In genomic region chr11:8242480-8243280, GRCh38 we compare ENCODE assay signal across 31 cellular contexts. TPM values are rescaled to one million over a fixed set of nuclear protein-coding genes. Genes with fewer than 3 reads are reported as not detected.
DNase-seq lines count a peak whose midpoint lies in the region; TF ChIP-seq lines count a peak whose summit lies in the region.
"Had no signal": no experiment of that assay in that cellular context is flagged by ENCODE, and none has a peak within 500 bp of the region (broad histone marks: within the 10 kb centered on the region; RNA-seq: fewer than 3 reads in every experiment).

No MANE protein-coding gene starts in this region.

- H3K4me3 Mint-ChIP-seq in activated naive CD4-positive, alpha-beta T cell treated with anti-CD3 and anti-CD28 coated beads for 36 hours, result no peak overlapping the region
- H3K4me3 Mint-ChIP-seq: activated CD4-positive, alpha-beta T cell treated with anti-CD3 and anti-CD28 coated beads for 36 hours; effector memory CD8-positive, alpha-beta T cell; mesothelial cell of epicardium; naive thymus-derived CD4-positive, alpha-beta T cell; T-helper 1 cell treated with Interleukin-12 subunit alpha and Interleukin-12 subunit beta and Interleukin-4 antibody, amounts not matched to agents 30 μg/mL and 1 μg/mL, for 36 hours had no signal

- H3K27ac ChIP-seq in adrenal gland, result no peak overlapping the region
- H3K27ac ChIP-seq: foreskin keratinocyte, parathyroid adenoma, right lobe of liver had no signal

- no peaks in the 10 kb centered on the region for H3K4me1 Mint-ChIP-seq in activated naive CD4-positive, alpha-beta T cell treated with anti-CD3 and anti-CD28 coated beads for 36 hours (ENCODE audit: low read depth)
- H3K4me1 Mint-ChIP-seq: activated CD4-positive, alpha-beta T cell treated with anti-CD3 and anti-CD28 coated beads for 36 hours; naive thymus-derived CD4-positive, alpha-beta T cell had no signal

- H3K9me3 Mint-ChIP-seq in activated naive CD4-positive, alpha-beta T cell treated with anti-CD3 and anti-CD28 coated beads for 36 hours, result no peaks in the 10 kb centered on the region
- H3K9me3 Mint-ChIP-seq: effector memory CD8-positive, alpha-beta T cell; T-helper 1 cell treated with Interleukin-12 subunit alpha and Interleukin-12 subunit beta and Interleukin-4 antibody, amounts not matched to agents 30 μg/mL and 1 μg/mL, for 36 hours had no signal

- peaks cover 10% of the 10 kb centered on the region for H3K4me1 ChIP-seq in NT2/D1 (ENCODE audit: insufficient read depth, insufficient read length)
- no peaks in the 10 kb centered on the region for H3K4me1 ChIP-seq in adrenal gland (replicated peaks in 1 of 2)
- H3K4me1 ChIP-seq: foreskin keratinocyte, parathyroid adenoma, right lobe of liver had no signal

- H3K27ac Mint-ChIP-seq in activated naive CD4-positive, alpha-beta T cell treated with anti-CD3 and anti-CD28 coated beads for 36 hours, result no peak overlapping the region
- H3K27ac Mint-ChIP-seq: activated CD4-positive, alpha-beta T cell treated with anti-CD3 and anti-CD28 coated beads for 36 hours; effector memory CD8-positive, alpha-beta T cell; mesothelial cell of epicardium; naive thymus-derived CD4-positive, alpha-beta T cell; T-helper 1 cell treated with Interleukin-12 subunit alpha and Interleukin-12 subunit beta and Interleukin-4 antibody, amounts not matched to agents 30 μg/mL and 1 μg/mL, for 36 hours had no signal

- H3K27me3 Mint-ChIP-seq in activated naive CD4-positive, alpha-beta T cell treated with anti-CD3 and anti-CD28 coated beads for 36 hours (ENCODE audit: low read depth), result peaks cover 4% of the 10 kb centered on the region

- H3K27me3 ChIP-seq in NT2/D1 (ENCODE audit: insufficient read depth, insufficient read length), result no peaks in the 10 kb centered on the region
- no peaks in the 10 kb centered on the region for H3K27me3 ChIP-seq in adrenal gland
- H3K27me3 ChIP-seq: right lobe of liver had no signal

- H3K4me3 ChIP-seq in NT2/D1 (ENCODE audit: insufficient read length, low read depth) (peak overlapping the region; percentile 0), adrenal gland (no peak overlapping the region)
- H3K4me3 ChIP-seq: right lobe of liver had no signal

- no peaks in the 10 kb centered on the region for H3K36me3 Mint-ChIP-seq in activated naive CD4-positive, alpha-beta T cell treated with anti-CD3 and anti-CD28 coated beads for 36 hours (ENCODE audit: low read depth)
- H3K36me3 Mint-ChIP-seq: naive thymus-derived CD4-positive, alpha-beta T cell had no signal

- CTCF ChIA-PET in activated naive CD4-positive, alpha-beta T cell treated with anti-CD3 and anti-CD28 coated beads for 36 hours (lab: Charles Lee), result interaction anchor here (1.0 to 2.7 kb wide), 3 partner anchors 21 to 23 kb away, joined by 3 to 8 read pairs (median 4); partner anchors contain the start of gene LMO1

- peak overlapping the region; percentile 65 for H3K9ac ChIP-seq in NT2/D1 (ENCODE audit: insufficient read length, low read depth)
- H3K9ac ChIP-seq: parathyroid adenoma had no signal

- no peaks in the 10 kb centered on the region for H3K36me3 ChIP-seq in NT2/D1 (ENCODE audit: insufficient read depth, insufficient read length, low read length)
- H3K36me3 ChIP-seq in adrenal gland (replicated peaks in 1 of 2), result no peaks in the 10 kb centered on the region
- H3K36me3 ChIP-seq: right lobe of liver had no signal

- TF ChIP-seq POLR2A in adrenal gland (IDR thresholded peaks at IDR 0.05), result no peak

- TF ChIP-seq CTCF in adrenal gland (IDR thresholded peaks at IDR 0.05), result no peak

- intact Hi-C loops in adrenal gland (cut with DNase I), result no loop called here
- intact Hi-C loops in activated naive CD4-positive, alpha-beta T cell treated with anti-CD3 and anti-CD28 coated beads for 36 hours (cut with micrococcal nuclease), result no loop called here

- 62 to 76% (median 68%) methylated on average over 10 to 20 of the region's 20 CpGs for WGBS in adrenal gland, 4 donors

- peaks cover 10% of the 10 kb centered on the region; the same call in 1 of the 2 replicates for H3K9me3 ChIP-seq in NT2/D1 (ENCODE audit: insufficient read depth, low read length)
- no peaks in the 10 kb centered on the region for H3K9me3 ChIP-seq in adrenal gland (replicated peaks in 1 of 3)
- H3K9me3 ChIP-seq: right lobe of liver had no signal

- peak; percentile 51 for DNase-seq in ELF-1 (ENCODE audit: low read depth, low spot score)
- peak; percentile 9 for DNase-seq in NCI-H1092 treated with DMSO at 0.1 percent for 48 hours (lab: John Stamatoyannopoulos, UW)
- DNase-seq in NT2/D1 (ENCODE audit: low read depth, low spot score), result no peak
- peak; percentile 57 for DNase-seq in left kidney (ENCODE audit: low read depth, low spot score)
- DNase-seq in adrenal gland, result no peak
- no peak for DNase-seq in NCI-H128 (lab: John Stamatoyannopoulos, UW; ENCODE audit: unreplicated experiment)
- DNase-seq in activated naive CD4-positive, alpha-beta T cell treated with anti-CD3 and anti-CD28 coated beads for 36 hours, result no peak
- no peak for DNase-seq in hippocampal formation (lab: John Stamatoyannopoulos, UW)
- DNase-seq: activated CD4-positive, alpha-beta T cell treated with anti-CD3 and anti-CD28 coated beads for 36 hours; activated naive CD4-positive, alpha-beta T cell treated with Interleukin-2 at 50 U/mL for 16 hours; activated T-cell treated with anti-CD3 and anti-CD28 coated beads, Interleukin-2, amount 50 U/mL, for 48 hours; amygdala; effector memory CD8-positive, alpha-beta T cell; foreskin keratinocyte; KG1; MM.1S; naive thymus-derived CD4-positive, alpha-beta T cell; NCI-H2029; right lobe of liver; SHP77 treated with DMSO at 0.1 percent for 48 hours; stimulated activated CD4-positive, alpha-beta T cell treated with anti-CD3 and anti-CD28 coated beads, Interleukin-4, amount 100 ng/mL, for 4 hours; stimulated activated naive CD4-positive, alpha-beta T cell had no signal

RNA-seq across cellular contexts. Expression of gene LMO1, which starts 21.0 kb away (rescaled TPM):
- 1 to 10 TPM in 2 of 8 donors, not detected in 6; 1.1 to 2.5 TPM for total RNA-seq in adrenal gland
- 1 to 10 TPM in 1 of 3 donors, under 1 TPM in 2; 0.22 to 1.6 (median 0.61) TPM for polyA plus RNA-seq in adrenal gland
- total RNA-seq in activated naive CD4-positive, alpha-beta T cell treated with anti-CD3 and anti-CD28 coated beads for 36 hours, result not detected
- total RNA-seq: activated CD4-positive, alpha-beta T cell treated with anti-CD3 and anti-CD28 coated beads for 36 hours; activated CD8-positive, alpha-beta memory T cell treated with anti-CD3 and anti-CD28 coated beads for 36 hours; bronchial epithelial cell; esophagus mucosa; foreskin keratinocyte; G401; HT-29; naive thymus-derived CD4-positive, alpha-beta T cell; right lobe of liver had no signal
- polyA plus RNA-seq: AG04450; foreskin keratinocyte; naive thymus-derived CD4-positive, alpha-beta T cell had no signal

Comparison
In these comparisons a context has a peak if more than half of its experiments do, and no peak if none do; other contexts are left out.
1. DNase-seq: peak in ELF-1 (single experiment), NCI-H1092 treated with DMSO at 0.1 percent for 48 hours (single experiment) and left kidney (single experiment); none in NT2/D1 (single experiment), adrenal gland (0 of 7), NCI-H128 (single experiment), activated naive CD4-positive, alpha-beta T cell treated with anti-CD3 and anti-CD28 coated beads for 36 hours (single experiment) and hippocampal formation (0 of 2).